1 cellular context compared by ENCODE assay signal in genomic region chr6:30907758-30908591, GRCh38.
A peak's percentile ranks its signal among the peaks of the same experiment; 100 is the strongest.
TF ChIP-seq lines count a peak whose summit lies in the region.

Gene GTF2H4 (plus strand): TSS chr6:30908207.

TF ChIP-seq in K562, 482 proteins besides CTCF, POLR2A, EP300 and RAD21 (continued from another document and continues in another):
- TF ChIP-seq, protein P1, sequence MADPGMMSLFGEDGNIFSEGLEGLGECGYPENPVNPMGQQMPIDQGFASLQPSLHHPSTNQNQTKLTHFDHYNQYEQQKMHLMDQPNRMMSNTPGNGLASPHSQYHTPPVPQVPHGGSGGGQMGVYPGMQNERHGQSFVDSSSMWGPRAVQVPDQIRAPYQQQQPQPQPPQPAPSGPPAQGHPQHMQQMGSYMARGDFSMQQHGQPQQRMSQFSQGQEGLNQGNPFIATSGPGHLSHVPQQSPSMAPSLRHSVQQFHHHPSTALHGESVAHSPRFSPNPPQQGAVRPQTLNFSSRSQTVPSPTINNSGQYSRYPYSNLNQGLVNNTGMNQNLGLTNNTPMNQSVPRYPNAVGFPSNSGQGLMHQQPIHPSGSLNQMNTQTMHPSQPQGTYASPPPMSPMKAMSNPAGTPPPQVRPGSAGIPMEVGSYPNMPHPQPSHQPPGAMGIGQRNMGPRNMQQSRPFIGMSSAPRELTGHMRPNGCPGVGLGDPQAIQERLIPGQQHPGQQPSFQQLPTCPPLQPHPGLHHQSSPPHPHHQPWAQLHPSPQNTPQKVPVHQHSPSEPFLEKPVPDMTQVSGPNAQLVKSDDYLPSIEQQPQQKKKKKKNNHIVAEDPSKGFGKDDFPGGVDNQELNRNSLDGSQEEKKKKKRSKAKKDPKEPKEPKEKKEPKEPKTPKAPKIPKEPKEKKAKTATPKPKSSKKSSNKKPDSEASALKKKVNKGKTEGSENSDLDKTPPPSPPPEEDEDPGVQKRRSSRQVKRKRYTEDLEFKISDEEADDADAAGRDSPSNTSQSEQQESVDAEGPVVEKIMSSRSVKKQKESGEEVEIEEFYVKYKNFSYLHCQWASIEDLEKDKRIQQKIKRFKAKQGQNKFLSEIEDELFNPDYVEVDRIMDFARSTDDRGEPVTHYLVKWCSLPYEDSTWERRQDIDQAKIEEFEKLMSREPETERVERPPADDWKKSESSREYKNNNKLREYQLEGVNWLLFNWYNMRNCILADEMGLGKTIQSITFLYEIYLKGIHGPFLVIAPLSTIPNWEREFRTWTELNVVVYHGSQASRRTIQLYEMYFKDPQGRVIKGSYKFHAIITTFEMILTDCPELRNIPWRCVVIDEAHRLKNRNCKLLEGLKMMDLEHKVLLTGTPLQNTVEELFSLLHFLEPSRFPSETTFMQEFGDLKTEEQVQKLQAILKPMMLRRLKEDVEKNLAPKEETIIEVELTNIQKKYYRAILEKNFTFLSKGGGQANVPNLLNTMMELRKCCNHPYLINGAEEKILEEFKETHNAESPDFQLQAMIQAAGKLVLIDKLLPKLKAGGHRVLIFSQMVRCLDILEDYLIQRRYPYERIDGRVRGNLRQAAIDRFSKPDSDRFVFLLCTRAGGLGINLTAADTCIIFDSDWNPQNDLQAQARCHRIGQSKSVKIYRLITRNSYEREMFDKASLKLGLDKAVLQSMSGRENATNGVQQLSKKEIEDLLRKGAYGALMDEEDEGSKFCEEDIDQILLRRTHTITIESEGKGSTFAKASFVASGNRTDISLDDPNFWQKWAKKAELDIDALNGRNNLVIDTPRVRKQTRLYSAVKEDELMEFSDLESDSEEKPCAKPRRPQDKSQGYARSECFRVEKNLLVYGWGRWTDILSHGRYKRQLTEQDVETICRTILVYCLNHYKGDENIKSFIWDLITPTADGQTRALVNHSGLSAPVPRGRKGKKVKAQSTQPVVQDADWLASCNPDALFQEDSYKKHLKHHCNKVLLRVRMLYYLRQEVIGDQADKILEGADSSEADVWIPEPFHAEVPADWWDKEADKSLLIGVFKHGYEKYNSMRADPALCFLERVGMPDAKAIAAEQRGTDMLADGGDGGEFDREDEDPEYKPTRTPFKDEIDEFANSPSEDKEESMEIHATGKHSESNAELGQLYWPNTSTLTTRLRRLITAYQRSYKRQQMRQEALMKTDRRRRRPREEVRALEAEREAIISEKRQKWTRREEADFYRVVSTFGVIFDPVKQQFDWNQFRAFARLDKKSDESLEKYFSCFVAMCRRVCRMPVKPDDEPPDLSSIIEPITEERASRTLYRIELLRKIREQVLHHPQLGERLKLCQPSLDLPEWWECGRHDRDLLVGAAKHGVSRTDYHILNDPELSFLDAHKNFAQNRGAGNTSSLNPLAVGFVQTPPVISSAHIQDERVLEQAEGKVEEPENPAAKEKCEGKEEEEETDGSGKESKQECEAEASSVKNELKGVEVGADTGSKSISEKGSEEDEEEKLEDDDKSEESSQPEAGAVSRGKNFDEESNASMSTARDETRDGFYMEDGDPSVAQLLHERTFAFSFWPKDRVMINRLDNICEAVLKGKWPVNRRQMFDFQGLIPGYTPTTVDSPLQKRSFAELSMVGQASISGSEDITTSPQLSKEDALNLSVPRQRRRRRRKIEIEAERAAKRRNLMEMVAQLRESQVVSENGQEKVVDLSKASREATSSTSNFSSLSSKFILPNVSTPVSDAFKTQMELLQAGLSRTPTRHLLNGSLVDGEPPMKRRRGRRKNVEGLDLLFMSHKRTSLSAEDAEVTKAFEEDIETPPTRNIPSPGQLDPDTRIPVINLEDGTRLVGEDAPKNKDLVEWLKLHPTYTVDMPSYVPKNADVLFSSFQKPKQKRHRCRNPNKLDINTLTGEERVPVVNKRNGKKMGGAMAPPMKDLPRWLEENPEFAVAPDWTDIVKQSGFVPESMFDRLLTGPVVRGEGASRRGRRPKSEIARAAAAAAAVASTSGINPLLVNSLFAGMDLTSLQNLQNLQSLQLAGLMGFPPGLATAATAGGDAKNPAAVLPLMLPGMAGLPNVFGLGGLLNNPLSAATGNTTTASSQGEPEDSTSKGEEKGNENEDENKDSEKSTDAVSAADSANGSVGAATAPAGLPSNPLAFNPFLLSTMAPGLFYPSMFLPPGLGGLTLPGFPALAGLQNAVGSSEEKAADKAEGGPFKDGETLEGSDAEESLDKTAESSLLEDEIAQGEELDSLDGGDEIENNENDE (IDR thresholded peaks at IDR 0.05; ENCODE audit: low read depth, low read length), result no peak
- TF ChIP-seq NONO (IDR thresholded peaks at IDR 0.05; ENCODE audit: low read depth in 2 of 2, low read length in 1 of 2) (0 out of 4 replicates have a peak, but pooled peaks of 1 of the 2 experiments have one; percentile 35), MLLT1 (IDR thresholded peaks at IDR 0.05) (peak; percentile 49 to 86; a peak in 3 of 4 replicates), SMC3 (conservative IDR thresholded peaks at IDR 0.05; ENCODE audit: insufficient read depth, low read depth, low read length) (0 out of 2 replicates have a peak, but pooled peaks have one; percentile 3), PREB (CRISPR knock-in tag; IDR thresholded peaks at IDR 0.05) (no peak), PRPF4 (IDR thresholded peaks at IDR 0.05; ENCODE audit: insufficient read depth, low read depth, low read length, poor library complexity, severe bottlenecking) (no peak), EGR1 (conservative IDR thresholded peaks at IDR 0.05) (peak; percentile 100), ZNF197 (CRISPR knock-in tag; IDR thresholded peaks at IDR 0.05; ENCODE audit: low read depth) (peak; percentile 98), ZNF609 (CRISPR knock-in tag; IDR thresholded peaks at IDR 0.05; ENCODE audit: borderline replicate concordance) (no peak), BMI1 (IDR thresholded peaks at IDR 0.05; ENCODE audit: low read length) (no peak), BDP1 (IDR thresholded peaks at IDR 0.05; ENCODE audit: insufficient read depth, insufficient read length) (no peak), RBM25 (IDR thresholded peaks at IDR 0.05; ENCODE audit: low read depth, low read length, severe bottlenecking) (peak; percentile 92), MEF2A (IDR thresholded peaks at IDR 0.05; ENCODE audit: control insufficient read depth, low read depth, low read length) (0 out of 2 replicates have a peak, but pooled peaks have one; percentile 10), SMAD3 (CRISPR knock-in tag; conservative IDR thresholded peaks at IDR 0.05) (peak; percentile 90), CHD4 (IDR thresholded peaks at IDR 0.05; ENCODE audit: insufficient read depth, insufficient replicate concordance, low read depth, low read length, poor library complexity, severe bottlenecking) (peak; percentile 98), CHD1 (IDR thresholded peaks at IDR 0.05; ENCODE audit: low read length) (peak; percentile 23), LEF1 (IDR thresholded peaks at IDR 0.05) (peak; percentile 52)
- TF ChIP-seq, protein P2, sequence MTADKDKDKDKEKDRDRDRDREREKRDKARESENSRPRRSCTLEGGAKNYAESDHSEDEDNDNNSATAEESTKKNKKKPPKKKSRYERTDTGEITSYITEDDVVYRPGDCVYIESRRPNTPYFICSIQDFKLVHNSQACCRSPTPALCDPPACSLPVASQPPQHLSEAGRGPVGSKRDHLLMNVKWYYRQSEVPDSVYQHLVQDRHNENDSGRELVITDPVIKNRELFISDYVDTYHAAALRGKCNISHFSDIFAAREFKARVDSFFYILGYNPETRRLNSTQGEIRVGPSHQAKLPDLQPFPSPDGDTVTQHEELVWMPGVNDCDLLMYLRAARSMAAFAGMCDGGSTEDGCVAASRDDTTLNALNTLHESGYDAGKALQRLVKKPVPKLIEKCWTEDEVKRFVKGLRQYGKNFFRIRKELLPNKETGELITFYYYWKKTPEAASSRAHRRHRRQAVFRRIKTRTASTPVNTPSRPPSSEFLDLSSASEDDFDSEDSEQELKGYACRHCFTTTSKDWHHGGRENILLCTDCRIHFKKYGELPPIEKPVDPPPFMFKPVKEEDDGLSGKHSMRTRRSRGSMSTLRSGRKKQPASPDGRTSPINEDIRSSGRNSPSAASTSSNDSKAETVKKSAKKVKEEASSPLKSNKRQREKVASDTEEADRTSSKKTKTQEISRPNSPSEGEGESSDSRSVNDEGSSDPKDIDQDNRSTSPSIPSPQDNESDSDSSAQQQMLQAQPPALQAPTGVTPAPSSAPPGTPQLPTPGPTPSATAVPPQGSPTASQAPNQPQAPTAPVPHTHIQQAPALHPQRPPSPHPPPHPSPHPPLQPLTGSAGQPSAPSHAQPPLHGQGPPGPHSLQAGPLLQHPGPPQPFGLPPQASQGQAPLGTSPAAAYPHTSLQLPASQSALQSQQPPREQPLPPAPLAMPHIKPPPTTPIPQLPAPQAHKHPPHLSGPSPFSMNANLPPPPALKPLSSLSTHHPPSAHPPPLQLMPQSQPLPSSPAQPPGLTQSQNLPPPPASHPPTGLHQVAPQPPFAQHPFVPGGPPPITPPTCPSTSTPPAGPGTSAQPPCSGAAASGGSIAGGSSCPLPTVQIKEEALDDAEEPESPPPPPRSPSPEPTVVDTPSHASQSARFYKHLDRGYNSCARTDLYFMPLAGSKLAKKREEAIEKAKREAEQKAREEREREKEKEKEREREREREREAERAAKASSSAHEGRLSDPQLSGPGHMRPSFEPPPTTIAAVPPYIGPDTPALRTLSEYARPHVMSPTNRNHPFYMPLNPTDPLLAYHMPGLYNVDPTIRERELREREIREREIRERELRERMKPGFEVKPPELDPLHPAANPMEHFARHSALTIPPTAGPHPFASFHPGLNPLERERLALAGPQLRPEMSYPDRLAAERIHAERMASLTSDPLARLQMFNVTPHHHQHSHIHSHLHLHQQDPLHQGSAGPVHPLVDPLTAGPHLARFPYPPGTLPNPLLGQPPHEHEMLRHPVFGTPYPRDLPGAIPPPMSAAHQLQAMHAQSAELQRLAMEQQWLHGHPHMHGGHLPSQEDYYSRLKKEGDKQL (CRISPR knock-in tag; IDR thresholded peaks at IDR 0.05; ENCODE audit: borderline replicate concordance), result no peak
- TF ChIP-seq, protein P3, sequence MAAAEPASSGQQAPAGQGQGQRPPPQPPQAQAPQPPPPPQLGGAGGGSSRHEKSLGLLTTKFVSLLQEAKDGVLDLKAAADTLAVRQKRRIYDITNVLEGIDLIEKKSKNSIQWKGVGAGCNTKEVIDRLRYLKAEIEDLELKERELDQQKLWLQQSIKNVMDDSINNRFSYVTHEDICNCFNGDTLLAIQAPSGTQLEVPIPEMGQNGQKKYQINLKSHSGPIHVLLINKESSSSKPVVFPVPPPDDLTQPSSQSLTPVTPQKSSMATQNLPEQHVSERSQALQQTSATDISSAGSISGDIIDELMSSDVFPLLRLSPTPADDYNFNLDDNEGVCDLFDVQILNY (CRISPR knock-in tag; IDR thresholded peaks at IDR 0.05), result no peak
- TF ChIP-seq, protein P4, sequence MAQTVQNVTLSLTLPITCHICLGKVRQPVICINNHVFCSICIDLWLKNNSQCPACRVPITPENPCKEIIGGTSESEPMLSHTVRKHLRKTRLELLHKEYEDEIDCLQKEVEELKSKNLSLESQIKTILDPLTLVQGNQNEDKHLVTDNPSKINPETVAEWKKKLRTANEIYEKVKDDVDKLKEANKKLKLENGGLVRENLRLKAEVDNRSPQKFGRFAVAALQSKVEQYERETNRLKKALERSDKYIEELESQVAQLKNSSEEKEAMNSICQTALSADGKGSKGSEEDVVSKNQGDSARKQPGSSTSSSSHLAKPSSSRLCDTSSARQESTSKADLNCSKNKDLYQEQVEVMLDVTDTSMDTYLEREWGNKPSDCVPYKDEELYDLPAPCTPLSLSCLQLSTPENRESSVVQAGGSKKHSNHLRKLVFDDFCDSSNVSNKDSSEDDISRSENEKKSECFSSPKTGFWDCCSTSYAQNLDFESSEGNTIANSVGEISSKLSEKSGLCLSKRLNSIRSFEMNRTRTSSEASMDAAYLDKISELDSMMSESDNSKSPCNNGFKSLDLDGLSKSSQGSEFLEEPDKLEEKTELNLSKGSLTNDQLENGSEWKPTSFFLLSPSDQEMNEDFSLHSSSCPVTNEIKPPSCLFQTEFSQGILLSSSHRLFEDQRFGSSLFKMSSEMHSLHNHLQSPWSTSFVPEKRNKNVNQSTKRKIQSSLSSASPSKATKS (CRISPR knock-in tag; IDR thresholded peaks at IDR 0.05), result no peak
